In genomic region chr16:20806168-20807050, GRCh38 we compare ENCODE assay signal across 8 cellular contexts. TPM values are rescaled to one million over a fixed set of nuclear protein-coding genes. Genes with fewer than 3 reads are reported as not detected.
DNase-seq lines count a peak whose midpoint lies in the region; ATAC-seq and TF ChIP-seq lines count a peak whose summit lies in the region.

Gene ERI2 (minus strand): TSS chr16:20806472. CDS start chr16:20806430, 42 bp downstream.
Gene REXO5 (plus strand): TSS chr16:20806527. CDS start chr16:20806954, 427 bp downstream.

- peak; percentile 85 for DNase-seq in GM06990 (ENCODE audit: extremely low read depth, insufficient read length)
- DNase-seq in HFFc6: peak; percentile 95
- DNase-seq in NCI-H1048 (lab: John Stamatoyannopoulos, UW): peak; percentile 63
- DNase-seq in glomerular visceral epithelial cell (ENCODE audit: extremely low spot score): peak; percentile 94
- peak; percentile 88 for DNase-seq in omental fat pad (ENCODE audit: low spot score)
- DNase-seq in testis: peak; percentile 95

- H3K27me3 ChIP-seq in GM06990 (replicated peaks; ENCODE audit: control insufficient read depth, insufficient read depth, low read length): no peaks in the 10 kb centered on the region
- no peaks in the 10 kb centered on the region for H3K27me3 ChIP-seq in testis

- H3K4me1 ChIP-seq in testis: no peaks in the 10 kb centered on the region

- no peaks in the 10 kb centered on the region for H3K36me3 Mint-ChIP-seq in HFFc6 (ENCODE audit: low read depth)
- H3K36me3 Mint-ChIP-seq in activated naive CD4-positive, alpha-beta T cell treated with anti-CD3 and anti-CD28 coated beads, Interleukin-2, amount 50 U/mL, for 24 hours: no peaks in the 10 kb centered on the region

- H3K27ac ChIP-seq in testis: peak within 1 kb of the TSS; percentile 88 to 91

- TF ChIP-seq CTCF in GM06990 (IDR thresholded peaks at IDR 0.05; ENCODE audit: insufficient read depth, low read length, poor library complexity, severe bottlenecking): peak; percentile 67
- TF ChIP-seq CTCF in HFFc6 (IDR thresholded peaks at IDR 0.05): peak; percentile 72
- TF ChIP-seq CTCF in omental fat pad (IDR thresholded peaks at IDR 0.05): no peak
- peak in 2 of 3 experiments; percentile 10 to 41 for TF ChIP-seq CTCF in testis (IDR thresholded peaks at IDR 0.05)

- H3K4me3 ChIP-seq in GM06990 (replicated peaks; ENCODE audit: low read depth, low read length): peak within 1 kb of the TSS; percentile 87
- H3K4me3 ChIP-seq in testis: peak within 1 kb of the TSS; percentile 74 to 89

- H3K4me1 Mint-ChIP-seq in HFFc6 (ENCODE audit: low read depth): peaks cover 28% of the 10 kb centered on the region
- H3K4me1 Mint-ChIP-seq in activated naive CD4-positive, alpha-beta T cell treated with anti-CD3 and anti-CD28 coated beads, Interleukin-2, amount 50 U/mL, for 24 hours: peaks cover 14% of the 10 kb centered on the region

- no peak for TF ChIP-seq POLR2A in testis (IDR thresholded peaks at IDR 0.05)

- ATAC-seq in SK-N-SH treated with all-trans-retinoic acid at 6 μM for 48 hours (peak; percentile 93), omental fat pad (ENCODE audit: low FRiP score) (peak; percentile 94)

- peak within 1 kb of the TSS; percentile 99 for H3K4me3 Mint-ChIP-seq in HFFc6
- H3K4me3 Mint-ChIP-seq in activated naive CD4-positive, alpha-beta T cell treated with anti-CD3 and anti-CD28 coated beads, Interleukin-2, amount 50 U/mL, for 24 hours: peak within 1 kb of the TSS; percentile 99

- no peaks in the 10 kb centered on the region; the same call in 1 of the 2 replicates for H3K36me3 ChIP-seq in GM06990 (ENCODE audit: control insufficient read depth, insufficient read depth, low read length)
- H3K36me3 ChIP-seq in testis (ENCODE audit: low read depth, missing control alignments): no peaks in the 10 kb centered on the region

- intact Hi-C loops in testis (cut with DNase I; ENCODE audit: low total_unique reads): no loop called here

- no peaks in the 10 kb centered on the region for H3K9me3 Mint-ChIP-seq in HFFc6
- no peaks in the 10 kb centered on the region for H3K9me3 Mint-ChIP-seq in activated naive CD4-positive, alpha-beta T cell treated with anti-CD3 and anti-CD28 coated beads, Interleukin-2, amount 50 U/mL, for 24 hours

- H3K27ac Mint-ChIP-seq in HFFc6: peak within 1 kb of the TSS; percentile 96
- peak within 1 kb of the TSS; percentile 92 for H3K27ac Mint-ChIP-seq in activated naive CD4-positive, alpha-beta T cell treated with anti-CD3 and anti-CD28 coated beads, Interleukin-2, amount 50 U/mL, for 24 hours

- H3K27me3 Mint-ChIP-seq in HFFc6 (ENCODE audit: insufficient read depth): peaks cover 3% of the 10 kb centered on the region; the same call in 1 of the 2 replicates
- no peaks in the 10 kb centered on the region for H3K27me3 Mint-ChIP-seq in activated naive CD4-positive, alpha-beta T cell treated with anti-CD3 and anti-CD28 coated beads, Interleukin-2, amount 50 U/mL, for 24 hours

- 0 to 1% methylated on average over 18 to 72 of the region's 74 CpGs for WGBS in testis, 2 donors

- H3K9me3 ChIP-seq in testis: no peaks in the 10 kb centered on the region

TF ChIP-seq in SK-N-SH treated with all-trans-retinoic acid at 6 μM for 48 hours, 23 proteins besides CTCF, POLR2A, EP300 and RAD21:
- TF ChIP-seq POU6F1 (CRISPR knock-in tag; IDR thresholded peaks at IDR 0.05; ENCODE audit: borderline replicate concordance, low read depth): no peak
- no peak for TF ChIP-seq ZNF70 (CRISPR knock-in tag; IDR thresholded peaks at IDR 0.05)
- no peak for TF ChIP-seq ZFP3 (CRISPR knock-in tag; IDR thresholded peaks at IDR 0.05)
- no peak for TF ChIP-seq CSRNP3 (CRISPR knock-in tag; IDR thresholded peaks at IDR 0.05)
- no peak for TF ChIP-seq ZNF8 (CRISPR knock-in tag; IDR thresholded peaks at IDR 0.05)
- no peak for TF ChIP-seq PPARA (CRISPR knock-in tag; IDR thresholded peaks at IDR 0.05; ENCODE audit: borderline replicate concordance)
- TF ChIP-seq ISL1 (CRISPR knock-in tag; IDR thresholded peaks at IDR 0.05): no peak
- TF ChIP-seq ESRRG (CRISPR knock-in tag; IDR thresholded peaks at IDR 0.05): no peak

RNA-seq across cellular contexts. Expression of gene ERI2, which starts in this region (rescaled TPM):
- 10 to 100 TPM; 10.6 to 16.1 (median 13.1) TPM for total RNA-seq in HFFc6 (2021; fragmentation: NEBNext Ultra II Directional; extraction: Animal tissue kit (Norgen Biotek cat#: 25700))
- 10 to 100 TPM in 3 of 4 donors, 1 to 10 TPM in 1; 7.7 to 16.3 (median 12.9) TPM for total RNA-seq in omental fat pad
- total RNA-seq in testis: 10 to 100 TPM; 66.5 to 71.1 TPM
- 42.9 TPM for polyA plus RNA-seq in testis (ENCODE audit: insufficient read depth, low read depth, low replicate concordance)

RNA-seq across cellular contexts. Expression of gene REXO5, which starts in this region (rescaled TPM):
- total RNA-seq in HFFc6 (2021; fragmentation: NEBNext Ultra II Directional; extraction: Animal tissue kit (Norgen Biotek cat#: 25700)): 10 to 100 TPM in 3 of 6 experiments, 1 to 10 TPM in 3; 4.9 to 12.2 (median 9.6) TPM
- total RNA-seq in omental fat pad (1 to 10 TPM; 1.7 to 4.6 (median 3.0) TPM), testis (100 to 1,000 TPM; 228 to 234 TPM)
- polyA plus RNA-seq in testis (ENCODE audit: insufficient read depth, low read depth, low replicate concordance): 991 TPM

Comparison
In these comparisons a context has a peak if more than half of its experiments do, and no peak if none do; other contexts are left out.
1. Peak in every context shown above with its lines: DNase-seq, ATAC-seq, H3K4me3 ChIP-seq and H3K27ac ChIP-seq.
2. RNA of gene REXO5 (total RNA-seq): 228 to 234 TPM in testis; 4.9 to 12.2 TPM in HFFc6 and 1.7 to 4.6 TPM in omental fat pad; every median in the first group is over 10 times any median in the second.
3. CTCF ChIP-seq: peak in GM06990 (single experiment), HFFc6 (single experiment) and testis (2 of 3); none in omental fat pad (0 of 3).